Comparison of ENCODE assay signal across 1 cellular context in genomic region chr7:65558584-65558983, GRCh38.
TF ChIP-seq lines count a peak whose summit lies in the region.
"Not testable (repeated sequence)": the region's sequence is repeated elsewhere in the genome, so short reads cannot be mapped to it uniquely, and the experiment has no call there.

No MANE protein-coding gene starts in this region.

TF ChIP-seq in K562, 482 proteins besides CTCF, POLR2A, EP300 and RAD21 (continued from another document and continues in another):
- TF ChIP-seq ZBTB40 (IDR thresholded peaks at IDR 0.05); MYNN (CRISPR knock-in tag; IDR thresholded peaks at IDR 0.05); MYC (CRISPR knock-in tag; IDR thresholded peaks at IDR 0.05; ENCODE audit: borderline replicate concordance, low read depth): not testable (repeated sequence)
- TF ChIP-seq ZBTB40 (CRISPR knock-in tag; IDR thresholded peaks at IDR 0.05) (peak; percentile 70), ZBTB17 (CRISPR knock-in tag; IDR thresholded peaks at IDR 0.05) (0 out of 2 replicates have a peak, but pooled peaks have one; percentile 52), TRIM24 (IDR thresholded peaks at IDR 0.05) (peak; percentile 84 to 92), MYNN (IDR thresholded peaks at IDR 0.05) (0 out of 2 replicates have a peak, but pooled peaks have one; percentile 34), MYC (IDR thresholded peaks at IDR 0.05; ENCODE audit: low read depth, low read length) (peak; percentile 78), CBX3 (IDR thresholded peaks at IDR 0.05; ENCODE audit: borderline replicate concordance in 1 of 2, low read length in 2 of 2) (peak in 1 of 2 experiments; percentile 86; a peak in 2 of 3 replicates), ZNF24 (IDR thresholded peaks at IDR 0.05) (peak; percentile 93), NFE2 (IDR thresholded peaks at IDR 0.05; ENCODE audit: low read depth) (0 out of 2 replicates have a peak, but pooled peaks have one; percentile 47), AFF1 (IDR thresholded peaks at IDR 0.05; ENCODE audit: low read depth in 1 of 2, partially characterized antibody in 2 of 2) (peak; percentile 32 to 77), CHAMP1 (IDR thresholded peaks at IDR 0.05) (peak; percentile 70; the same call in 1 of the 2 replicates), ZNF224 (CRISPR knock-in tag; IDR thresholded peaks at IDR 0.05) (peak; percentile 91), NCOA1 (IDR thresholded peaks at IDR 0.05; ENCODE audit: low read depth) (peak; percentile 74), NCOA2 (IDR thresholded peaks at IDR 0.05; ENCODE audit: partially characterized antibody in 2 of 2) (peak; percentile 58 to 59), ZNF175 (CRISPR knock-in tag; IDR thresholded peaks at IDR 0.05; ENCODE audit: low read depth) (peak; percentile 60; the same call in 1 of the 2 replicates), CREB3L1 (IDR thresholded peaks at IDR 0.05; ENCODE audit: borderline replicate concordance, low read depth) (peak; percentile 82; the same call in 1 of the 2 replicates), MEF2D (tag; conservative IDR thresholded peaks at IDR 0.05; ENCODE audit: low read depth) (0 out of 2 replicates have a peak, but pooled peaks have one; percentile 47), HMGXB4 (CRISPR knock-in tag; IDR thresholded peaks at IDR 0.05) (0 out of 2 replicates have a peak, but pooled peaks have one; percentile 61), CBFA2T2 (conservative IDR thresholded peaks at IDR 0.05) (peak; percentile 81), IRF1 (CRISPR knock-in tag; IDR thresholded peaks at IDR 0.05; ENCODE audit: borderline replicate concordance) (peak; percentile 83; the same call in 1 of the 2 replicates), GATAD2B (IDR thresholded peaks at IDR 0.05; ENCODE audit: borderline replicate concordance) (peak; percentile 72), E2F4 (CRISPR knock-in tag; IDR thresholded peaks at IDR 0.05; ENCODE audit: low read depth) (peak; percentile 64; the same call in 1 of the 2 replicates), HDAC1 (IDR thresholded peaks at IDR 0.05) (peak in 1 of 2 experiments; percentile 78; a peak in 2 of 4 replicates), ZNF589 (CRISPR knock-in tag; IDR thresholded peaks at IDR 0.05; ENCODE audit: low read depth) (peak; percentile 82; the same call in 1 of the 2 replicates), MAX (CRISPR knock-in tag; IDR thresholded peaks at IDR 0.05) (peak; percentile 93), LCOR (CRISPR knock-in tag; IDR thresholded peaks at IDR 0.05) (peak; percentile 56; the same call in 1 of the 2 replicates), SMARCA4 (IDR thresholded peaks at IDR 0.05) (peak; percentile 79), CREM (IDR thresholded peaks at IDR 0.05; ENCODE audit: low read depth) (peak; percentile 74), ZBTB33 (CRISPR knock-in tag; IDR thresholded peaks at IDR 0.05) (peak; percentile 85), ZNF431 (CRISPR knock-in tag; IDR thresholded peaks at IDR 0.05) (peak; percentile 85)
